In genomic region chr7:27172823-27173411, GRCh38 we compare ENCODE assay signal across 9 cellular contexts. TPM values are rescaled to one million over a fixed set of nuclear protein-coding genes. Genes with fewer than 3 reads are reported as not detected.
DNase-seq lines count a peak whose midpoint lies in the region; ATAC-seq and TF ChIP-seq lines count a peak whose summit lies in the region.
"Had no signal": no experiment of that assay in that cellular context is flagged by ENCODE, and none has a peak within 500 bp of the region (broad histone marks: within the 10 kb centered on the region; RNA-seq: fewer than 3 reads in every experiment).

No MANE protein-coding gene starts in this region.

- no peaks in the 10 kb centered on the region for H3K9me3 ChIP-seq in DOHH2 (ENCODE audit: control insufficient read depth, insufficient read depth, low read length)
- H3K9me3 ChIP-seq in mucosa of rectum (ENCODE audit: control insufficient read depth in 2 of 2, low read length in 2 of 2), result no peaks in the 10 kb centered on the region

- TF ChIP-seq POLR2A in NB4 (IDR thresholded peaks at IDR 0.05; ENCODE audit: extremely low read depth, insufficient read length), result peak; percentile 60

- H3K4me1 ChIP-seq in DOHH2 (ENCODE audit: control insufficient read depth, low read length), result peaks cover 13% of the 10 kb centered on the region
- H3K4me1 ChIP-seq in mucosa of rectum (ENCODE audit: control insufficient read depth in 2 of 2, insufficient read depth in 2 of 2, low read length in 2 of 2), result peaks cover 29 to 46% of the 10 kb centered on the region in 2 donors

- peak overlapping the region; percentile 73 to 96 for H3K9ac ChIP-seq in mucosa of rectum (ENCODE audit: low read depth in 1 of 2, low read length in 2 of 2)

- H3K9me2 ChIP-seq in DOHH2 (replicated peaks; ENCODE audit: control insufficient read depth, low read length), result no peaks in the 10 kb centered on the region

- H3K79me2 ChIP-seq in DOHH2 (ENCODE audit: control insufficient read depth, low read length), result no peaks in the 10 kb centered on the region

- H3K27me3 Mint-ChIP-seq in MCF 10A (ENCODE audit: insufficient read depth, unreplicated experiment), result no peaks in the 10 kb centered on the region

- peaks cover 11% of the 10 kb centered on the region for H3K36me3 Mint-ChIP-seq in MCF 10A (ENCODE audit: insufficient read depth, unreplicated experiment)

- H3K36me3 ChIP-seq in DOHH2 (ENCODE audit: control insufficient read depth, low read length) (no peaks in the 10 kb centered on the region), mucosa of rectum (ENCODE audit: control insufficient read depth in 2 of 2, insufficient read depth in 2 of 2, low read length in 2 of 2) (no peaks in the 10 kb centered on the region)

- no TSS peak for BruUV-seq in MCF 10A (replicated peaks; lab: Mats Ljungman, UMichigan)

- H3K4me3 ChIP-seq in DOHH2 (ENCODE audit: low read length) (peak overlapping the region; percentile 66), NB4 (ENCODE audit: low read depth, low read length) (peak overlapping the region; percentile 82), mucosa of rectum (ENCODE audit: low read length in 2 of 2) (peak overlapping the region; percentile 64 to 79)

- H3K27ac Mint-ChIP-seq in MCF 10A (ENCODE audit: low read depth, unreplicated experiment), result peak overlapping the region; percentile 87

- no peak for ATAC-seq in HG03108 (IDR thresholded peaks at IDR 0.05; ENCODE audit: unreplicated experiment)
- no peak for ATAC-seq in GM21825 (IDR thresholded peaks at IDR 0.05; ENCODE audit: unreplicated experiment)

- intact Hi-C loops in MCF 10A (cut with micrococcal nuclease), result no loop called here

- peak overlapping the region; percentile 79 for H3K4me3 Mint-ChIP-seq in MCF 10A (ENCODE audit: unreplicated experiment)

- peaks cover 20% of the 10 kb centered on the region for H3K4me1 Mint-ChIP-seq in MCF 10A (ENCODE audit: insufficient read depth, unreplicated experiment)

- CTCF ChIA-PET in MCF 10A (lab: Yijun Ruan, JAX), result interaction anchor here (0.5 to 1.7 kb wide), 5 partner anchors 11 to 1382 kb away, joined by 3 to 14 read pairs (median 3); no protein-coding TSS in a partner anchor

- POLR2A ChIA-PET in MCF 10A (lab: Yijun Ruan, JAX), result interaction anchor here (0.5 to 6.3 kb wide), 15 partner anchors 10 to 795 kb away, joined by 3 to 59 read pairs (median 4); partner anchors contain the start of genes HOXA1, HOXA5 and HOXA6

- peaks cover 10% of the 10 kb centered on the region for H3F3A ChIP-seq in DOHH2 (ENCODE audit: control insufficient read depth, insufficient read depth)

- DNase-seq in NB4 (ENCODE audit: low read depth) (peak; percentile 88), MCF 10A (ENCODE audit: unreplicated experiment) (peak; percentile 55), NCI-H2107 (lab: John Stamatoyannopoulos, UW) (no peak)
- DNase-seq in stimulated activated CD4-positive, alpha-beta T cell treated with anti-CD3 and anti-CD28 coated beads, Interleukin-12 subunit alpha, Interleukin-12 subunit beta, amount 100 ng/mL, for 4 hours, result no peak

- peaks cover 5% of the 10 kb centered on the region; the same call in 1 of the 2 replicates for H4K20me1 ChIP-seq in DOHH2 (ENCODE audit: control insufficient read depth, insufficient read depth, low read depth, low read length)

- H3K4me2 ChIP-seq in DOHH2 (ENCODE audit: low read length), result peak overlapping the region; percentile 73

- H3K9me3 Mint-ChIP-seq in MCF 10A (ENCODE audit: unreplicated experiment), result no peaks in the 10 kb centered on the region

- H3K27me3 ChIP-seq in DOHH2 (ENCODE audit: control insufficient read depth, low read length) (peaks cover 74% of the 10 kb centered on the region), mucosa of rectum (ENCODE audit: control insufficient read depth in 2 of 2, insufficient read depth in 2 of 2, low read length in 2 of 2) (peaks cover 0 to 13% of the 10 kb centered on the region in 2 donors)

- TF ChIP-seq CTCF in DOHH2 (IDR thresholded peaks at IDR 0.05; ENCODE audit: low read depth, low read length, poor library complexity, severe bottlenecking) (no peak), NB4 (IDR thresholded peaks at IDR 0.05; ENCODE audit: low read depth, low read length) (no peak), MCF 10A (IDR thresholded peaks at IDR 0.05; ENCODE audit: unreplicated experiment) (no peak)

- H3K27ac ChIP-seq in DOHH2 (ENCODE audit: low read depth, low read length), result no peak overlapping the region
- peak overlapping the region; percentile 96 for H3K27ac ChIP-seq in mucosa of rectum (ENCODE audit: low read depth in 2 of 2, low read length in 2 of 2)

RNA-seq across cellular contexts. Expression of gene HOXA10, which starts 1.2 kb away (rescaled TPM):
- 3.9 and 5.6 TPM in 2 replicates for total RNA-seq in MCF 10A (2022)
- total RNA-seq: SK-MEL-5 had no signal

RNA-seq across cellular contexts. Expression of gene HOXA9, which starts 7.6 kb away (rescaled TPM):
- total RNA-seq in MCF 10A (2022), result 6.9 and 7.6 TPM in 2 replicates
- total RNA-seq: SK-MEL-5 had no signal

RNA-seq across cellular contexts. Expression of gene HOXA11, which starts 12.1 kb away (rescaled TPM):
- total RNA-seq in MCF 10A (2022), result 0.29 and 0.84 TPM in 2 replicates

RNA-seq across cellular contexts. Expression of gene HOXA7, which starts 16.4 kb away (rescaled TPM):
- 0.29 and 0.44 TPM in 2 replicates for total RNA-seq in MCF 10A (2022)
- total RNA-seq: SK-MEL-5 had no signal

RNA-seq across cellular contexts. Expression of gene HOXA3, which starts 20.5 kb away (rescaled TPM):
- 8.2 and 14.0 TPM in 2 replicates for total RNA-seq in MCF 10A (2022)

Comparison
In these comparisons a context has a peak if more than half of its experiments do, and no peak if none do; other contexts are left out.
1. DNase-seq: peak in NB4 (single experiment) and MCF 10A (single experiment); none in NCI-H2107 (single experiment) and stimulated activated CD4-positive, alpha-beta T cell treated with anti-CD3 and anti-CD28 coated beads, Interleukin-12 subunit alpha, Interleukin-12 subunit beta, amount 100 ng/mL, for 4 hours (single experiment).
2. Peak in every context shown above with its lines, with median percentiles within 50 percentile points of each other: H3K4me3 ChIP-seq.